ENCODE assay signal across 11 cellular contexts in the genomic region with DNA sequence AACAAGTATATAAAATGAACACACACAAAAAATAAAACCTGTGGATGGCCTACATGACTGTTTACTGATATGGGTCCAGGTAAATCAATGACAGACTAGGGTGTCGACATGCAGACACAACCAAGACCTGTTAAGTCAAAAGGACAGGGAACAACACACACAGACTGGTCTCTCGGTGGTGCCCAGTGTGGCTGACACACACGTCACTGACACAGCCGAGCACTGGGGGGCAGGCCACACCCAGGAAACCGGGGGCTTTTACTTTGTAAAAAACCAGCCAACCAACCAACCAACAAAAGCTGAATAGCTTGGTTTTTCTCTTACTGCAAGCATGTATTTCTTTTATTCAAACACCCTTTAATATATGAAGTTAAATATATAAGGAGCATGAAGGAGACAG. TPM values are rescaled to one million over a fixed set of nuclear protein-coding genes. Genes with fewer than 3 reads are reported as not detected.
A peak's percentile ranks its signal among the peaks of the same experiment; 100 is the strongest.
DNase-seq lines count a peak whose midpoint lies in the region; ATAC-seq and TF ChIP-seq lines count a peak whose summit lies in the region.
"Had no signal": no experiment of that assay in that cellular context is flagged by ENCODE, and none has a peak within 500 bp of the region (broad histone marks: within the 10 kb centered on the region; RNA-seq: fewer than 3 reads in every experiment).

No MANE protein-coding gene starts in this region.

- no peak overlapping the region for H3K27ac ChIP-seq in BLaER1 treated with 17β-estradiol and CSF1 and Interleukin-3, amounts not matched to agents 10 nM and 100 nM
- H3K27ac ChIP-seq in right lobe of liver, result no peak overlapping the region
- H3K27ac ChIP-seq: body of pancreas had no signal

- peak in 3 of 4 donors; percentile 10 to 23 (median 21) for TF ChIP-seq CTCF in right lobe of liver (IDR thresholded peaks at IDR 0.05)

- DNase-seq in HK-2 (ENCODE audit: unreplicated experiment) (peak; percentile 10), right lobe of liver (no peak), SK-N-DZ (ENCODE audit: low spot score) (no peak), DMS79 (lab: John Stamatoyannopoulos, UW) (no peak), OCI-M1 (lab: John Stamatoyannopoulos, UW) (no peak)
- DNase-seq in activated CD8-positive, alpha-beta memory T cell treated with anti-CD3 and anti-CD28 coated beads, Interleukin-2, amount 50 U/mL, for 4 hours, result peak; percentile 55
- DNase-seq: body of pancreas, NCI-H1436 treated with DMSO at 0.1 percent for 48 hours had no signal

- H3K4me3 ChIP-seq in BLaER1 treated with 17β-estradiol and CSF1 and Interleukin-3, amounts not matched to agents 10 nM and 100 nM, result no peak overlapping the region
- H3K4me3 ChIP-seq in right lobe of liver, result no peak overlapping the region
- H3K4me3 ChIP-seq: body of pancreas had no signal

- H3K4me2 ChIP-seq in BLaER1 treated with 17β-estradiol and CSF1 and Interleukin-3, amounts not matched to agents 10 nM and 100 nM, result peak overlapping the region in 8 of 11 experiments; percentile 35 to 71 (median 55); a peak in 17 of 22 replicates

- TF ChIP-seq POLR2A in right lobe of liver (IDR thresholded peaks at IDR 0.05), result no peak

- H3K27me3 ChIP-seq in BLaER1 treated with 17β-estradiol and CSF1 and Interleukin-3, amounts not matched to agents 10 nM and 100 nM, result peaks cover 35 to 45% (median 42%) of the 10 kb centered on the region in 11 experiments
- H3K27me3 ChIP-seq in right lobe of liver, result peaks cover 0 to 3% of the 10 kb centered on the region in 2 donors

- WGBS in right lobe of liver (ENCODE audit: insufficient coverage, low coverage, low lambda C conversion rate, missing lambda C conversion rate), result 13% methylated on average over 5 of the region's 5 CpGs

- ATAC-seq in right lobe of liver, result peak; percentile 47 to 75 (median 50)
- no peak for ATAC-seq in HG03342 (IDR thresholded peaks at IDR 0.05; ENCODE audit: unreplicated experiment)
- ATAC-seq: body of pancreas had no signal

- H3K4me1 ChIP-seq in BLaER1 treated with 17β-estradiol and CSF1 and Interleukin-3, amounts not matched to agents 10 nM and 100 nM, result peaks cover 0 to 45% (median 24%) of the 10 kb centered on the region in 10 experiments; a peak in 16 of 20 replicates
- H3K4me1 ChIP-seq in right lobe of liver, result no peaks in the 10 kb centered on the region

- peaks cover 0 to 36% (median 0%) of the 10 kb centered on the region in 11 experiments; a peak in 7 of 22 replicates for H4K20me1 ChIP-seq in BLaER1 treated with 17β-estradiol and CSF1 and Interleukin-3, amounts not matched to agents 10 nM and 100 nM

- intact Hi-C loops in right lobe of liver (cut with DNase I), result no loop called here

- H3K9ac ChIP-seq in BLaER1 treated with 17β-estradiol and CSF1 and Interleukin-3, amounts not matched to agents 10 nM and 100 nM, result no peak overlapping the region

- peaks cover 0 to 2% (median 0%) of the 10 kb centered on the region in 11 experiments; a peak in 1 of 22 replicates for H3K9me3 ChIP-seq in BLaER1 treated with 17β-estradiol and CSF1 and Interleukin-3, amounts not matched to agents 10 nM and 100 nM (replicated peaks in 1 of 11)
- H3K9me3 ChIP-seq in right lobe of liver, result no peaks in the 10 kb centered on the region
- H3K9me3 ChIP-seq: body of pancreas had no signal

- H3K36me3 ChIP-seq in BLaER1 treated with 17β-estradiol and CSF1 and Interleukin-3, amounts not matched to agents 10 nM and 100 nM, result no peaks in the 10 kb centered on the region
- no peaks in the 10 kb centered on the region for H3K36me3 ChIP-seq in right lobe of liver

RNA-seq across cellular contexts. Expression of a gene that starts 5.0 kb away (rescaled TPM):
- total RNA-seq in right lobe of liver, result 1 to 10 TPM; 1.6 to 5.8 (median 3.0) TPM
- 3.8 and 5.4 TPM in 2 replicates for polyA plus RNA-seq in SK-N-DZ (2014; cell fraction: cytosol; rRNA removed)
- polyA plus RNA-seq in SK-N-DZ (2014; cell fraction: nucleus; rRNA removed), result 4.3 and 7.0 TPM in 2 replicates
- total RNA-seq: T-helper 2 cell treated with Interferon-gamma antibody and Interleukin-4, amounts not matched to agents 100 ng/mL and 5 ng/mL, for 36 hours had no signal

RNA-seq across cellular contexts. Expression of a gene that starts 31.9 kb away (rescaled TPM):
- 10 to 100 TPM in 1 of 6 experiments, 1 to 10 TPM in 5; 1.2 to 12.9 (median 5.7) TPM for total RNA-seq in right lobe of liver
- polyA plus RNA-seq in SK-N-DZ (2014; cell fraction: cytosol; rRNA removed), result 66.7 and 67.7 TPM in 2 replicates
- polyA plus RNA-seq in SK-N-DZ (2014; cell fraction: nucleus; rRNA removed), result 67.3 and 95.0 TPM in 2 replicates
- total RNA-seq: body of pancreas; T-helper 2 cell treated with Interferon-gamma antibody and Interleukin-4, amounts not matched to agents 100 ng/mL and 5 ng/mL, for 36 hours had no signal

Comparison
In these comparisons a context has a peak if more than half of its experiments do, and no peak if none do; other contexts are left out.
1. DNase-seq: peak in HK-2 (single experiment) and activated CD8-positive, alpha-beta memory T cell treated with anti-CD3 and anti-CD28 coated beads, Interleukin-2, amount 50 U/mL, for 4 hours (single experiment); none in right lobe of liver (0 of 3), SK-N-DZ (single experiment), DMS79 (single experiment) and OCI-M1 (single experiment).